Comparison of ENCODE assay signal across 8 cellular contexts in genomic region chr16:72847187-72848044, GRCh38.
DNase-seq lines count a peak whose midpoint lies in the region; ATAC-seq, FAIRE-seq and TF ChIP-seq lines count a peak whose summit lies in the region.

No MANE protein-coding gene starts in this region.

- no peaks in the 10 kb centered on the region for H4K20me1 ChIP-seq in Karpas-422 (ENCODE audit: insufficient read depth, low read depth, low read length)
- no peaks in the 10 kb centered on the region for H4K20me1 ChIP-seq in K562 (replicated peaks; ENCODE audit: control insufficient read depth, insufficient read depth, low read length)

- no peak overlapping the region for H2AFZ ChIP-seq in Karpas-422 (ENCODE audit: low read length)
- H2AFZ ChIP-seq in K562 (ENCODE audit: low read depth, low read length): no peak overlapping the region

- no peak overlapping the region for H3K27ac ChIP-seq in Karpas-422 (ENCODE audit: low read length)
- H3K27ac ChIP-seq in K562 (ENCODE audit: extremely low read depth, low read depth, low read length): no peak overlapping the region
- peak overlapping the region; percentile 50 for H3K27ac ChIP-seq in layer of hippocampus (ENCODE audit: low read depth, low read length)

- ATAC-seq in K562: peak; percentile 88
- no peak for ATAC-seq in HG03378 (IDR thresholded peaks at IDR 0.05; ENCODE audit: unreplicated experiment)
- no peak for ATAC-seq in HG03280 (IDR thresholded peaks at IDR 0.05; ENCODE audit: unreplicated experiment)

- peak; percentile 36 to 55 for TF ChIP-seq RAD21 in K562 (CRISPR knock-in tag; conservative IDR thresholded peaks at IDR 0.05 in 1 of 2, IDR thresholded peaks at IDR 0.05 in 1 of 2)

- H3K9me3 ChIP-seq in Karpas-422 (ENCODE audit: low read length) (no peaks in the 10 kb centered on the region), K562 (replicated peaks; ENCODE audit: control insufficient read depth, insufficient read depth, low read depth, low read length) (no peaks in the 10 kb centered on the region)

- H3K4me3 Mint-ChIP-seq in activated naive CD4-positive, alpha-beta T cell treated with anti-CD3 and anti-CD28 coated beads, Interleukin-2, amount 10 ng/mL, durations not matched to agents 7 days and 5 days: no peak overlapping the region

- peak; percentile 49 for DNase-seq in activated naive CD4-positive, alpha-beta T cell treated with anti-CD3 and anti-CD28 coated beads, Interleukin-2, amount 10 ng/mL, durations not matched to agents 7 days and 5 days
- DNase-seq in activated naive CD4-positive, alpha-beta T cell (lab: John Stamatoyannopoulos, UW): no peak
- DNase-seq in Karpas-422 (peak; percentile 79), K562 (ENCODE audit: extremely low read depth in 1 of 4, low spot score in 3 of 4) (peak; percentile 29 to 34 (median 32)), cortex of kidney (lab: John Stamatoyannopoulos, UW) (no peak)

- no peak overlapping the region for H3K4me2 ChIP-seq in Karpas-422 (ENCODE audit: low read depth, low read length, poor library complexity, severe bottlenecking)
- H3K4me2 ChIP-seq in K562 (ENCODE audit: insufficient read depth, low read length): no peak overlapping the region

- no peaks in the 10 kb centered on the region for H3K36me3 Mint-ChIP-seq in activated naive CD4-positive, alpha-beta T cell treated with anti-CD3 and anti-CD28 coated beads, Interleukin-2, amount 10 ng/mL, durations not matched to agents 7 days and 5 days

- H3K79me2 ChIP-seq in Karpas-422 (ENCODE audit: low read length): no peaks in the 10 kb centered on the region
- no peaks in the 10 kb centered on the region for H3K79me2 ChIP-seq in K562 (ENCODE audit: control insufficient read depth, insufficient read depth, low read length)

- H3K9me3 Mint-ChIP-seq in activated naive CD4-positive, alpha-beta T cell treated with anti-CD3 and anti-CD28 coated beads, Interleukin-2, amount 10 ng/mL, durations not matched to agents 7 days and 5 days: no peaks in the 10 kb centered on the region

- CTCF ChIA-PET in activated naive CD4-positive, alpha-beta T cell treated with anti-CD3 and anti-CD28 coated beads, Interleukin-2, amount 10 ng/mL, durations not matched to agents 7 days and 5 days (lab: Charles Lee): interaction anchor here (0.7 to 6.2 kb wide), 9 partner anchors 9 to 347 kb away, joined by 3 to 30 read pairs (median 5); no protein-coding TSS in a partner anchor
- CTCF ChIA-PET in K562 (lab: Yijun Ruan, JAX; ENCODE audit: low intra/inter-chr PET ratio): no interaction called here

- H3K9me2 ChIP-seq in Karpas-422 (replicated peaks; ENCODE audit: insufficient read depth, low read length): no peaks in the 10 kb centered on the region

- H3K4me3 ChIP-seq in Karpas-422 (ENCODE audit: low read length) (no peak overlapping the region), K562 (no peak overlapping the region)

- POLR2A ChIA-PET in K562 (lab: Yijun Ruan, JAX): interaction anchor here (1.0 kb wide), 1 partner anchor 120 kb away, joined by 3 read pairs; no protein-coding TSS in a partner anchor

- no peak overlapping the region for H3K9ac ChIP-seq in Karpas-422 (ENCODE audit: low read length)
- H3K9ac ChIP-seq in K562 (ENCODE audit: insufficient read depth in 1 of 2, low read depth in 2 of 2, low read length in 2 of 2): no peak overlapping the region

- H3K9me1 ChIP-seq in K562 (ENCODE audit: control insufficient read depth, insufficient read depth, low read length): no peaks in the 10 kb centered on the region

- H3K4me1 ChIP-seq in Karpas-422 (ENCODE audit: low read length): 0 out of 2 replicates have a peak, but pooled peaks cover 4% of the 10 kb centered on the region
- H3K4me1 ChIP-seq in K562 (replicated peaks in 1 of 2; ENCODE audit: control insufficient read depth in 2 of 2, insufficient read depth in 2 of 2, low read length in 2 of 2): peaks cover 0 to 5% of the 10 kb centered on the region in 2 experiments; a peak in 1 of 5 replicates

- no peak for TF ChIP-seq POLR2A in K562 (conservative IDR thresholded peaks at IDR 0.05)

- no peaks in the 10 kb centered on the region for H3K27me3 ChIP-seq in Karpas-422 (ENCODE audit: low read length)
- peaks cover 12 to 59% of the 10 kb centered on the region in 2 experiments; a peak in 4 of 5 replicates for H3K27me3 ChIP-seq in K562 (ENCODE audit: control insufficient read depth in 2 of 2, insufficient read depth in 2 of 2, low read length in 2 of 2)
- H3K27me3 ChIP-seq in layer of hippocampus (ENCODE audit: control insufficient read depth, insufficient read depth, low read length): no peaks in the 10 kb centered on the region

- H3K27me3 Mint-ChIP-seq in activated naive CD4-positive, alpha-beta T cell treated with anti-CD3 and anti-CD28 coated beads, Interleukin-2, amount 10 ng/mL, durations not matched to agents 7 days and 5 days: peaks cover 30% of the 10 kb centered on the region

- in situ Hi-C loops in K562 (cut with MboI): no loop called here

- H3K27ac Mint-ChIP-seq in activated naive CD4-positive, alpha-beta T cell treated with anti-CD3 and anti-CD28 coated beads, Interleukin-2, amount 10 ng/mL, durations not matched to agents 7 days and 5 days: no peak overlapping the region

- peaks cover 41% of the 10 kb centered on the region for H3K4me1 Mint-ChIP-seq in activated naive CD4-positive, alpha-beta T cell treated with anti-CD3 and anti-CD28 coated beads, Interleukin-2, amount 10 ng/mL, durations not matched to agents 7 days and 5 days

- H3K36me3 ChIP-seq in Karpas-422 (ENCODE audit: insufficient read depth, low read length): no peaks in the 10 kb centered on the region
- no peaks in the 10 kb centered on the region for H3K36me3 ChIP-seq in K562 (ENCODE audit: control insufficient read depth, insufficient read depth, low read length)

- no TSS peak for BruUV-seq in K562 (replicated peaks; lab: Mats Ljungman, UMichigan)

- 10% methylated on average over 11 of the region's 11 CpGs for WGBS in K562 (ENCODE audit: insufficient coverage, low coverage, missing lambda C conversion rate)

- TF ChIP-seq EP300 in K562 (IDR thresholded peaks at IDR 0.05; ENCODE audit: low read length): no peak

- intact Hi-C loops in K562 (cut with micrococcal nuclease): loop anchor here (5.0 kb wide), 1 partner anchor 345 kb away; no protein-coding TSS in a partner anchor

- peak; percentile 54 to 62 (median 59) for TF ChIP-seq CTCF in K562 (IDR thresholded peaks at IDR 0.05 in 2 of 3, conservative IDR thresholded peaks at IDR 0.05 in 1 of 3; ENCODE audit: insufficient read depth in 2 of 3, low read depth in 1 of 3, low read length in 3 of 3)

- peak; percentile 79 for FAIRE-seq in K562 (lab: Jason Lieb, UNC)

TF ChIP-seq in K562, 482 proteins besides CTCF, POLR2A, EP300 and RAD21:
- TF ChIP-seq CUX1 (CRISPR knock-in tag; IDR thresholded peaks at IDR 0.05) (no peak), SMC3 (conservative IDR thresholded peaks at IDR 0.05; ENCODE audit: insufficient read depth, low read depth, low read length) (0 out of 2 replicates have a peak, but pooled peaks have one; percentile 34)

Comparison
In these comparisons a context has a peak if more than half of its experiments do, and no peak if none do; other contexts are left out.
1. DNase-seq: peak in activated naive CD4-positive, alpha-beta T cell treated with anti-CD3 and anti-CD28 coated beads, Interleukin-2, amount 10 ng/mL, durations not matched to agents 7 days and 5 days (single experiment), Karpas-422 (single experiment) and K562 (4 of 4); none in activated naive CD4-positive, alpha-beta T cell (0 of 4) and cortex of kidney (single experiment).